9 cellular contexts compared by ENCODE assay signal in genomic region chr19:2935863-2936262, GRCh38. TPM values are rescaled to one million over a fixed set of nuclear protein-coding genes. Genes with fewer than 3 reads are reported as not detected.
DNase-seq lines count a peak whose midpoint lies in the region; ATAC-seq, FAIRE-seq and TF ChIP-seq lines count a peak whose summit lies in the region.
"Not testable (repeated sequence)": the region's sequence is repeated elsewhere in the genome, so short reads cannot be mapped to it uniquely, and the experiment has no call there.
"Had no signal": no experiment of that assay in that cellular context is flagged by ENCODE, and none has a peak within 500 bp of the region (broad histone marks: within the 10 kb centered on the region; RNA-seq: fewer than 3 reads in every experiment).

No MANE protein-coding gene starts in this region.

- not testable (repeated sequence) for H3K4me2 ChIP-seq in BLaER1; BLaER1 treated with 17β-estradiol and CSF1 and Interleukin-3, amounts not matched to agents 10 nM and 100 nM

- not testable (repeated sequence) for H3K27ac ChIP-seq in BLaER1; BLaER1 treated with 17β-estradiol and CSF1 and Interleukin-3, amounts not matched to agents 10 nM and 100 nM

- CTCF ChIA-PET in WTC11 (lab: Charles Lee): not testable (repeated sequence)

- not testable (repeated sequence) for H3K4me1 ChIP-seq in BLaER1; BLaER1 treated with 17β-estradiol and CSF1 and Interleukin-3, amounts not matched to agents 10 nM and 100 nM

- peaks cover 77% of the 10 kb centered on the region for H3K36me3 Mint-ChIP-seq in WTC11

- peak; percentile 48 for FAIRE-seq in frontal cortex (lab: Jason Lieb, UNC)

- TF ChIP-seq CTCF in WTC11 (IDR thresholded peaks at IDR 0.05): not testable (repeated sequence)

- peaks cover 100% of the 10 kb centered on the region for H3K9me3 ChIP-seq in BLaER1
- H3K9me3 ChIP-seq in BLaER1 treated with 17β-estradiol and CSF1 and Interleukin-3, amounts not matched to agents 10 nM and 100 nM (replicated peaks in 1 of 11): peaks cover 92 to 100% (median 100%) of the 10 kb centered on the region in 11 experiments

- peaks cover 42% of the 10 kb centered on the region for H3K9me3 Mint-ChIP-seq in WTC11

- H3K9ac ChIP-seq in BLaER1; BLaER1 treated with 17β-estradiol and CSF1 and Interleukin-3, amounts not matched to agents 10 nM and 100 nM: not testable (repeated sequence)

- not testable (repeated sequence) for H3K27me3 ChIP-seq in BLaER1; BLaER1 treated with 17β-estradiol and CSF1 and Interleukin-3, amounts not matched to agents 10 nM and 100 nM

- H3K27me3 Mint-ChIP-seq in WTC11 (ENCODE audit: low read depth): peaks cover 15% of the 10 kb centered on the region

- not testable (repeated sequence) for H3K27ac Mint-ChIP-seq in WTC11

- H3K4me1 Mint-ChIP-seq in WTC11: not testable (repeated sequence)

- H3K4me3 Mint-ChIP-seq in WTC11: not testable (repeated sequence)

- peak overlapping the region; percentile 20; the same call in 1 of the 2 replicates for H3K4me3 ChIP-seq in BLaER1
- peak overlapping the region in 7 of 10 experiments; percentile 25 to 43 (median 31); a peak in 10 of 20 replicates for H3K4me3 ChIP-seq in BLaER1 treated with 17β-estradiol and CSF1 and Interleukin-3, amounts not matched to agents 10 nM and 100 nM

- peaks cover 100% of the 10 kb centered on the region for H3K36me3 ChIP-seq in BLaER1
- H3K36me3 ChIP-seq in BLaER1 treated with 17β-estradiol and CSF1 and Interleukin-3, amounts not matched to agents 10 nM and 100 nM: peaks cover 89 to 100% (median 100%) of the 10 kb centered on the region in 11 experiments

- POLR2A ChIA-PET in WTC11 (lab: Charles Lee): not testable (repeated sequence)

- not testable (repeated sequence) for DNase-seq in WTC11 (ENCODE audit: low spot score); frontal cortex (ENCODE audit: low spot score in 2 of 2)

- not testable (repeated sequence) for ATAC-seq in WTC11

- H4K20me1 ChIP-seq in BLaER1; BLaER1 treated with 17β-estradiol and CSF1 and Interleukin-3, amounts not matched to agents 10 nM and 100 nM: not testable (repeated sequence)

TF ChIP-seq in WTC11, 78 proteins besides CTCF, POLR2A, EP300 and RAD21:
- peak; percentile 95 for TF ChIP-seq HMGA2 (CRISPR knock-in tag; IDR thresholded peaks at IDR 0.05)

RNA-seq across cellular contexts. Expression of gene ZNF77, which starts 8.9 kb away (rescaled TPM):
- total RNA-seq in WTC11 (2021): 4.5 to 5.6 TPM (median 4.7 TPM) in 3 replicates
- 6.9 TPM for total RNA-seq in frontal cortex

RNA-seq across cellular contexts. Expression of gene ZNF57, which starts 35.1 kb away (rescaled TPM):
- total RNA-seq in WTC11 (2021): 6.7 to 8.9 TPM (median 6.8 TPM) in 3 replicates
- 4.1 TPM for total RNA-seq in frontal cortex

RNA-seq across cellular contexts. Expression of gene TLE6, which starts 41.5 kb away (rescaled TPM):
- total RNA-seq in WTC11 (2021): 2.5 to 3.3 TPM (median 3.1 TPM) in 3 replicates
- 0.82 TPM for total RNA-seq in frontal cortex
- total RNA-seq: A673; CD4-positive, alpha-beta memory T cell; CD4-positive, alpha-beta T cell; CD4-positive, CD25-positive, alpha-beta regulatory T cell; CD8-positive, alpha-beta T cell had no signal
